ENCODE assay signal across 1 cellular context in the genomic region with DNA sequence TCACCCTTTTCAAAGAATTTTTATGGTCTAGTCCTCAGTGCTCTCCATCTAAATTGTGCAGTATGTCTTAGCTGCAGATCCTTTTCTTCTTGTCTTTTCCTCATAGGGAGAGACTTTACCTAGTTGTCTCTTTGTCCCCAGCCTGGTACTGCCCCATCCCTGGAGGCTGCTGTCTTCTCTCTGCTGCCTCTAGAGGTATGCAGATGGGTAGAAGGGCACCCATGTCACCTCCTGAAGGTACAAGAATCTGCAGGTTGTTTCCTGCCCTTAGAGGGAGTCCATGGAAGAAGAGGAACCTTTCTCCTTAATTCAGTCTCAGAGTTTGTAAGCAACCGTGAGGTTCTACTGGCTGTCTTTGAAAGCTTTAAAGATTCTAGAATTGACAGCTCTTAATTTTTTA.
TF ChIP-seq lines count a peak whose summit lies in the region.

No MANE protein-coding gene starts in this region.

TF ChIP-seq in HCT116, 20 proteins besides CTCF, POLR2A, EP300 and RAD21 (continued from another document):
- TF ChIP-seq, protein P1, sequence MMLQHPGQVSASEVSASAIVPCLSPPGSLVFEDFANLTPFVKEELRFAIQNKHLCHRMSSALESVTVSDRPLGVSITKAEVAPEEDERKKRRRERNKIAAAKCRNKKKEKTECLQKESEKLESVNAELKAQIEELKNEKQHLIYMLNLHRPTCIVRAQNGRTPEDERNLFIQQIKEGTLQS (IDR thresholded peaks at IDR 0.05), result no peak
- TF ChIP-seq YY1 (IDR thresholded peaks at IDR 0.05; ENCODE audit: extremely low read depth, insufficient replicate concordance, low read depth, low read length), result no peak
- TF ChIP-seq EZH2 (IDR thresholded peaks at IDR 0.05), result no peak
- TF ChIP-seq ELF1 (IDR thresholded peaks at IDR 0.05; ENCODE audit: borderline replicate concordance, low read depth), result no peak
- no peak for TF ChIP-seq FOSL1 (IDR thresholded peaks at IDR 0.05; ENCODE audit: low read depth)
- TF ChIP-seq, protein P2, sequence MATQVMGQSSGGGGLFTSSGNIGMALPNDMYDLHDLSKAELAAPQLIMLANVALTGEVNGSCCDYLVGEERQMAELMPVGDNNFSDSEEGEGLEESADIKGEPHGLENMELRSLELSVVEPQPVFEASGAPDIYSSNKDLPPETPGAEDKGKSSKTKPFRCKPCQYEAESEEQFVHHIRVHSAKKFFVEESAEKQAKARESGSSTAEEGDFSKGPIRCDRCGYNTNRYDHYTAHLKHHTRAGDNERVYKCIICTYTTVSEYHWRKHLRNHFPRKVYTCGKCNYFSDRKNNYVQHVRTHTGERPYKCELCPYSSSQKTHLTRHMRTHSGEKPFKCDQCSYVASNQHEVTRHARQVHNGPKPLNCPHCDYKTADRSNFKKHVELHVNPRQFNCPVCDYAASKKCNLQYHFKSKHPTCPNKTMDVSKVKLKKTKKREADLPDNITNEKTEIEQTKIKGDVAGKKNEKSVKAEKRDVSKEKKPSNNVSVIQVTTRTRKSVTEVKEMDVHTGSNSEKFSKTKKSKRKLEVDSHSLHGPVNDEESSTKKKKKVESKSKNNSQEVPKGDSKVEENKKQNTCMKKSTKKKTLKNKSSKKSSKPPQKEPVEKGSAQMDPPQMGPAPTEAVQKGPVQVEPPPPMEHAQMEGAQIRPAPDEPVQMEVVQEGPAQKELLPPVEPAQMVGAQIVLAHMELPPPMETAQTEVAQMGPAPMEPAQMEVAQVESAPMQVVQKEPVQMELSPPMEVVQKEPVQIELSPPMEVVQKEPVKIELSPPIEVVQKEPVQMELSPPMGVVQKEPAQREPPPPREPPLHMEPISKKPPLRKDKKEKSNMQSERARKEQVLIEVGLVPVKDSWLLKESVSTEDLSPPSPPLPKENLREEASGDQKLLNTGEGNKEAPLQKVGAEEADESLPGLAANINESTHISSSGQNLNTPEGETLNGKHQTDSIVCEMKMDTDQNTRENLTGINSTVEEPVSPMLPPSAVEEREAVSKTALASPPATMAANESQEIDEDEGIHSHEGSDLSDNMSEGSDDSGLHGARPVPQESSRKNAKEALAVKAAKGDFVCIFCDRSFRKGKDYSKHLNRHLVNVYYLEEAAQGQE (IDR thresholded peaks at IDR 0.05; ENCODE audit: low read depth), result no peak
- TF ChIP-seq EZH2phosphoT487 (IDR thresholded peaks at IDR 0.05; ENCODE audit: borderline replicate concordance), result no peak
- no peak for TF ChIP-seq JUND (IDR thresholded peaks at IDR 0.05)
- TF ChIP-seq, protein P3, sequence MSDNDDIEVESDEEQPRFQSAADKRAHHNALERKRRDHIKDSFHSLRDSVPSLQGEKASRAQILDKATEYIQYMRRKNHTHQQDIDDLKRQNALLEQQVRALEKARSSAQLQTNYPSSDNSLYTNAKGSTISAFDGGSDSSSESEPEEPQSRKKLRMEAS (IDR thresholded peaks at IDR 0.05), result no peak
TF ChIP-seq in HCT116: peak in this region for 0.
